Comparison of ENCODE assay signal across 10 cellular contexts in genomic region chr15:63509933-63510547, GRCh38. TPM values are rescaled to one million over a fixed set of nuclear protein-coding genes. Genes with fewer than 3 reads are reported as not detected.
DNase-seq lines count a peak whose midpoint lies in the region; ATAC-seq and TF ChIP-seq lines count a peak whose summit lies in the region.
"Had no signal": no experiment of that assay in that cellular context is flagged by ENCODE, and none has a peak within 500 bp of the region (broad histone marks: within the 10 kb centered on the region; RNA-seq: fewer than 3 reads in every experiment).

No MANE protein-coding gene starts in this region.

- H3K4me1 Mint-ChIP-seq in endodermal cell, result peaks cover 51% of the 10 kb centered on the region
- H3K4me1 Mint-ChIP-seq in osteocyte (ENCODE audit: unreplicated experiment), result peaks cover 62% of the 10 kb centered on the region

- peak overlapping the region; percentile 7 for H3K4me3 Mint-ChIP-seq in endodermal cell
- peak overlapping the region; percentile 2 for H3K4me3 Mint-ChIP-seq in osteocyte (ENCODE audit: unreplicated experiment)

- TF ChIP-seq CTCF in RWPE2 (IDR thresholded peaks at IDR 0.05; ENCODE audit: poor library complexity, severe bottlenecking) (no peak), endodermal cell (conservative IDR thresholded peaks at IDR 0.05) (no peak), osteocyte (IDR thresholded peaks at IDR 0.05) (no peak)

- H3K9ac ChIP-seq in endodermal cell (ENCODE audit: extremely low read depth, low read length, poor library complexity, severe bottlenecking), result no peak overlapping the region

- 52 to 60% methylated on average over 1 to 2 of the region's 4 CpGs for WGBS in endodermal cell (ENCODE audit: insufficient coverage in 1 of 2, insufficient read length in 1 of 2), 2 experiments

- H3K9me3 ChIP-seq in RWPE2 (ENCODE audit: severe bottlenecking) (no peaks in the 10 kb centered on the region), endodermal cell (ENCODE audit: control insufficient read depth, low read length) (no peaks in the 10 kb centered on the region)

- peaks cover 5% of the 10 kb centered on the region for H3K27me3 Mint-ChIP-seq in endodermal cell (ENCODE audit: insufficient read depth)
- no peaks in the 10 kb centered on the region for H3K27me3 Mint-ChIP-seq in osteocyte (ENCODE audit: unreplicated experiment)

- H3K36me3 Mint-ChIP-seq in endodermal cell (ENCODE audit: low read depth) (peaks cover 3% of the 10 kb centered on the region), osteocyte (ENCODE audit: unreplicated experiment) (no peaks in the 10 kb centered on the region)

- ATAC-seq in RWPE2 (ENCODE audit: low read depth) (peak; percentile 83), GM21423 (IDR thresholded peaks at IDR 0.05; ENCODE audit: unreplicated experiment) (no peak)

- no peaks in the 10 kb centered on the region for H3K27me3 ChIP-seq in RWPE2 (ENCODE audit: insufficient read depth, poor library complexity, severe bottlenecking)
- no peaks in the 10 kb centered on the region for H3K27me3 ChIP-seq in endodermal cell (ENCODE audit: control insufficient read depth, insufficient read depth, low read length, poor library complexity, severe bottlenecking)

- peak overlapping the region; percentile 10 for H3K27ac Mint-ChIP-seq in endodermal cell
- H3K27ac Mint-ChIP-seq in osteocyte (ENCODE audit: unreplicated experiment), result peak overlapping the region; percentile 65

- H3K4me3 ChIP-seq in RWPE2 (ENCODE audit: severe bottlenecking) (no peak overlapping the region), endodermal cell (ENCODE audit: low read length) (no peak overlapping the region)

- H3K36me3 ChIP-seq in RWPE2 (ENCODE audit: low read depth), result no peaks in the 10 kb centered on the region
- H3K36me3 ChIP-seq in endodermal cell (ENCODE audit: control insufficient read depth, insufficient read depth, low read length), result no peaks in the 10 kb centered on the region

- H3K27ac ChIP-seq in RWPE2 (ENCODE audit: poor library complexity, severe bottlenecking) (peak overlapping the region; percentile 62), endodermal cell (ENCODE audit: low read depth, low read length) (no peak overlapping the region)

- H3K4me1 ChIP-seq in RWPE2 (ENCODE audit: insufficient read depth, poor library complexity, severe bottlenecking) (peaks cover 48% of the 10 kb centered on the region), endodermal cell (ENCODE audit: control insufficient read depth, insufficient read depth, low read length) (peaks cover 5% of the 10 kb centered on the region)

- no peaks in the 10 kb centered on the region for H3K9me3 Mint-ChIP-seq in endodermal cell
- no peaks in the 10 kb centered on the region for H3K9me3 Mint-ChIP-seq in osteocyte (ENCODE audit: unreplicated experiment)

- DNase-seq in GM03348 (ENCODE audit: low spot score) (peak; percentile 50), RWPE2 (ENCODE audit: low spot score) (no peak), endodermal cell (no peak), osteocyte (ENCODE audit: extremely low spot score, unreplicated experiment) (no peak), NCI-H1092 treated with DMSO at 0.1 percent for 48 hours (lab: John Stamatoyannopoulos, UW) (no peak), putamen (ENCODE audit: low spot score) (no peak)
- DNase-seq in activated effector memory CD4-positive, alpha-beta T cell treated with Interleukin-2 at 50 U/mL for 16 hours, result no peak
- DNase-seq: NCI-H2029, posterior cingulate gyrus had no signal

RNA-seq across cellular contexts. Expression of gene USP3, which starts 5.6 kb away (rescaled TPM):
- total RNA-seq in endodermal cell (10 to 100 TPM; 51.5 to 52.5 TPM), osteocyte (41.2 and 45.9 TPM in 2 replicates)
- 64.2 TPM for polyA plus RNA-seq in endodermal cell (2013, experiment 1 of 2)
- polyA plus RNA-seq in endodermal cell (2013, experiment 2 of 2), result 62.6 TPM
